10 cellular contexts compared by ENCODE assay signal in genomic region chr11:73326929-73327811, GRCh38. TPM values are rescaled to one million over a fixed set of nuclear protein-coding genes. Genes with fewer than 3 reads are reported as not detected.
DNase-seq lines count a peak whose midpoint lies in the region; ATAC-seq and TF ChIP-seq lines count a peak whose summit lies in the region.
"Had no signal": no experiment of that assay in that cellular context is flagged by ENCODE, and none has a peak within 500 bp of the region (broad histone marks: within the 10 kb centered on the region; RNA-seq: fewer than 3 reads in every experiment).

No MANE protein-coding gene starts in this region.

- DNase-seq in A172 (ENCODE audit: low spot score), result peak; percentile 46
- DNase-seq in GM20000 (ENCODE audit: low spot score), result peak; percentile 62
- no peak for DNase-seq in brain microvascular endothelial cell
- no peak for DNase-seq in RKO (ENCODE audit: low spot score)
- DNase-seq in NCI-H2107 (lab: John Stamatoyannopoulos, UW), result no peak
- DNase-seq: activated CD8-positive, alpha-beta memory T cell treated with anti-CD3 and anti-CD28 coated beads for 24 hours; naive thymus-derived CD4-positive, alpha-beta T cell had no signal

- ATAC-seq in GM19455 (IDR thresholded peaks at IDR 0.05; ENCODE audit: unreplicated experiment) (no peak), GM18909 (IDR thresholded peaks at IDR 0.05; ENCODE audit: poor library complexity, unreplicated experiment) (no peak)
- ATAC-seq: naive thymus-derived CD4-positive, alpha-beta T cell had no signal

- H3K9me3 ChIP-seq in mucosa of rectum (ENCODE audit: control insufficient read depth in 2 of 2, low read length in 2 of 2), result no peaks in the 10 kb centered on the region

- no peak overlapping the region for H3K27ac ChIP-seq in brain microvascular endothelial cell
- H3K27ac ChIP-seq in mucosa of rectum (ENCODE audit: low read depth in 2 of 2, low read length in 2 of 2), result peak overlapping the region; percentile 3 to 41

- no peak overlapping the region for H3K4me3 ChIP-seq in brain microvascular endothelial cell (ENCODE audit: low read depth, low read length)
- no peak overlapping the region for H3K4me3 ChIP-seq in mucosa of rectum (ENCODE audit: low read length in 2 of 2)

- TF ChIP-seq CTCF in GM20000 (IDR thresholded peaks at IDR 0.05; ENCODE audit: extremely low read depth, missing control alignments) (no peak), brain microvascular endothelial cell (IDR thresholded peaks at IDR 0.05; ENCODE audit: low read depth, low read length, missing control alignments) (peak; percentile 3)

- peaks cover 21 to 24% of the 10 kb centered on the region in 2 donors for H3K4me1 ChIP-seq in mucosa of rectum (ENCODE audit: control insufficient read depth in 2 of 2, insufficient read depth in 2 of 2, low read length in 2 of 2)

- H3K36me3 ChIP-seq in brain microvascular endothelial cell (replicated peaks) (no peaks in the 10 kb centered on the region), mucosa of rectum (ENCODE audit: control insufficient read depth in 2 of 2, insufficient read depth in 2 of 2, low read length in 2 of 2) (no peaks in the 10 kb centered on the region)

- in situ Hi-C loops in brain microvascular endothelial cell (cut with HindIII; ENCODE audit: low pct_ligation_motif_present, low sequenced_read_pairs), result no loop called here

- H3K9ac ChIP-seq in mucosa of rectum (ENCODE audit: low read depth in 1 of 2, low read length in 2 of 2), result no peak overlapping the region

- H3K27me3 ChIP-seq in brain microvascular endothelial cell (replicated peaks) (no peaks in the 10 kb centered on the region), mucosa of rectum (ENCODE audit: control insufficient read depth in 2 of 2, insufficient read depth in 2 of 2, low read length in 2 of 2) (no peaks in the 10 kb centered on the region)

RNA-seq across cellular contexts. Expression of gene ARHGEF17, which starts 19.1 kb away (rescaled TPM):
- total RNA-seq in A172 (2014; rRNA removed; shearing (Covaris generic)), result 9.8 and 25.0 TPM in 2 replicates

RNA-seq across cellular contexts. Expression of gene RELT, which starts 49.0 kb away (rescaled TPM):
- total RNA-seq in A172 (2014; rRNA removed; shearing (Covaris generic)), result 15.5 and 17.0 TPM in 2 replicates

RNA-seq across cellular contexts. Expression of gene P2RY6, which starts 55.0 kb away (rescaled TPM):
- not detected in 2 replicates for total RNA-seq in A172 (2014; rRNA removed; shearing (Covaris generic))

Comparison
In these comparisons a context has a peak if more than half of its experiments do, and no peak if none do; other contexts are left out.
1. DNase-seq: peak in A172 (single experiment) and GM20000 (single experiment); none in brain microvascular endothelial cell (single experiment), RKO (single experiment) and NCI-H2107 (single experiment).